ENCODE assay signal across 24 cellular contexts in the genomic region with DNA sequence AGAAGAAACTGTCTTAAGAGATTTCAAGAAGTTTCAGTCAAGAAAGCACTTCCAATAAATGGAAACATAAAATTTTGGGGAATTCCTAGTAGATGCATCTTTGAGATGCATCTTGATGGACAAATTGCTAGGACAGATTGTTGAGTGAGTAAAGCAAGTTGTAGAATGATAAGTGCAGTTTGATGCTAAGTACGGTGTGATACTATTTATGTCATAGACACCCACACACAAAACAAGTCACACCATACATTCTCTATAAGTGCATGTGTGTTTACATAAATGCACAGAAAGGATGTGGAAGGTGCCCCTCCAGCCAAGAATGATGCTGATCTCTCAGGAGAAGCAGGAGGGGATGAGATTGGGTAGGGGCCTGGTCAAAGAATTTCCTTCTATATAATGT.
"Had no signal": no experiment of that assay in that cellular context is flagged by ENCODE, and none has a peak within 500 bp of the region (broad histone marks: within the 10 kb centered on the region; RNA-seq: fewer than 3 reads in every experiment).

No MANE protein-coding gene starts in this region.

- H3K27ac Mint-ChIP-seq: natural killer cell; nephron; neural progenitor cell; progenitor cell of endocrine pancreas; stimulated activated effector memory CD8-positive, alpha-beta T cell treated with anti-CD3 and anti-CD28 coated beads, Interleukin-12 subunit alpha, Interleukin-12 subunit beta, amount 100 ng/mL, for 72 hours; stimulated activated naive CD8-positive, alpha-beta T cell treated with anti-CD3 and anti-CD28 coated beads, Interleukin-15, Interleukin-2, amounts not matched to agents 100 ng/mL and 50 ng/mL, for 24 hours had no signal

- DNase-seq: natural killer cell; occipital lobe; ovary; posterior cingulate gyrus; psoas muscle; right cardiac atrium; right lobe of liver; sigmoid colon; small intestine; stimulated activated CD4-positive, alpha-beta T cell treated with anti-CD3 and anti-CD28 coated beads, Interleukin-15, amount 100 ng/mL, for 24 hours; stimulated activated CD4-positive, alpha-beta T cell treated with anti-CD3 and anti-CD28 coated beads, Interleukin-2, amount 100 ng/mL, for 24 hours; stimulated activated CD4-positive, alpha-beta T cell treated with anti-CD3 and anti-CD28 coated beads, Interleukin-2, amount 100 ng/mL, for 48 hours; stimulated activated CD4-positive, alpha-beta T cell treated with anti-CD3 and anti-CD28 coated beads, Interleukin-4, amount 100 ng/mL, for 24 hours; stimulated activated naive B cell treated with anti-CD40 and anti-IgM and Interleukin-4, amounts not matched to agents 10 μg/mL and 1 μg/mL and 100 μg/mL, for 72 hours; stimulated activated naive CD4-positive, alpha-beta T cell treated with Interleukin-2 at 50 U/mL for 16 hours; stomach; thyroid gland; trophoblast cell; upper lobe of left lung had no signal

- ATAC-seq: natural killer cell; psoas muscle; right cardiac atrium; right lobe of liver; stimulated activated effector memory CD8-positive, alpha-beta T cell treated with anti-CD3 and anti-CD28 coated beads, Interleukin-12 subunit alpha, Interleukin-12 subunit beta, amount 100 ng/mL, for 72 hours; stimulated activated naive B cell treated with anti-CD40 and anti-IgM and Interleukin-4, amounts not matched to agents 10 μg/mL and 1 μg/mL and 100 μg/mL, for 72 hours had no signal

- H3K4me1 Mint-ChIP-seq: natural killer cell; nephron; neural progenitor cell; stimulated activated effector memory CD8-positive, alpha-beta T cell treated with anti-CD3 and anti-CD28 coated beads, Interleukin-12 subunit alpha, Interleukin-12 subunit beta, amount 100 ng/mL, for 72 hours had no signal

- H3K4me3 Mint-ChIP-seq: natural killer cell; nephron; neural progenitor cell; stimulated activated effector memory CD8-positive, alpha-beta T cell treated with anti-CD3 and anti-CD28 coated beads, Interleukin-12 subunit alpha, Interleukin-12 subunit beta, amount 100 ng/mL, for 72 hours; stimulated activated naive B cell treated with anti-CD40 and anti-IgM and Interleukin-4, amounts not matched to agents 10 μg/mL and 1 μg/mL and 100 μg/mL, for 72 hours; stimulated activated naive CD8-positive, alpha-beta T cell treated with anti-CD3 and anti-CD28 coated beads, Interleukin-15, Interleukin-2, amounts not matched to agents 100 ng/mL and 50 ng/mL, for 24 hours had no signal

- H3K27me3 Mint-ChIP-seq: progenitor cell of endocrine pancreas; stimulated activated naive B cell treated with anti-CD40 and anti-IgM and Interleukin-4, amounts not matched to agents 10 μg/mL and 1 μg/mL and 100 μg/mL, for 72 hours; stimulated activated naive CD8-positive, alpha-beta T cell treated with anti-CD3 and anti-CD28 coated beads, Interleukin-15, Interleukin-2, amounts not matched to agents 100 ng/mL and 50 ng/mL, for 24 hours had no signal

- H3K9me3 Mint-ChIP-seq: natural killer cell, neural progenitor cell had no signal

- H3K36me3 Mint-ChIP-seq: natural killer cell; neural progenitor cell; stimulated activated effector memory CD8-positive, alpha-beta T cell treated with anti-CD3 and anti-CD28 coated beads, Interleukin-12 subunit alpha, Interleukin-12 subunit beta, amount 100 ng/mL, for 72 hours; stimulated activated naive B cell treated with anti-CD40 and anti-IgM and Interleukin-4, amounts not matched to agents 10 μg/mL and 1 μg/mL and 100 μg/mL, for 72 hours had no signal
